1 cellular context compared by ENCODE assay signal in genomic region chr22:24424001-24424900, GRCh38.
TF ChIP-seq lines count a peak whose summit lies in the region.

No MANE protein-coding gene starts in this region.

TF ChIP-seq in SK-N-SH, 30 proteins besides CTCF, POLR2A, EP300 and RAD21 (continued from another document):
- TF ChIP-seq GATA2 (CRISPR knock-in tag; IDR thresholded peaks at IDR 0.05), result no peak
- TF ChIP-seq TCF12 (IDR thresholded peaks at IDR 0.05), result no peak
- TF ChIP-seq TEAD4 (IDR thresholded peaks at IDR 0.05; ENCODE audit: borderline replicate concordance, insufficient read depth), result no peak
- TF ChIP-seq SIN3A (IDR thresholded peaks at IDR 0.05; ENCODE audit: borderline replicate concordance, low read depth, low read length), result no peak
- TF ChIP-seq, protein P1, sequence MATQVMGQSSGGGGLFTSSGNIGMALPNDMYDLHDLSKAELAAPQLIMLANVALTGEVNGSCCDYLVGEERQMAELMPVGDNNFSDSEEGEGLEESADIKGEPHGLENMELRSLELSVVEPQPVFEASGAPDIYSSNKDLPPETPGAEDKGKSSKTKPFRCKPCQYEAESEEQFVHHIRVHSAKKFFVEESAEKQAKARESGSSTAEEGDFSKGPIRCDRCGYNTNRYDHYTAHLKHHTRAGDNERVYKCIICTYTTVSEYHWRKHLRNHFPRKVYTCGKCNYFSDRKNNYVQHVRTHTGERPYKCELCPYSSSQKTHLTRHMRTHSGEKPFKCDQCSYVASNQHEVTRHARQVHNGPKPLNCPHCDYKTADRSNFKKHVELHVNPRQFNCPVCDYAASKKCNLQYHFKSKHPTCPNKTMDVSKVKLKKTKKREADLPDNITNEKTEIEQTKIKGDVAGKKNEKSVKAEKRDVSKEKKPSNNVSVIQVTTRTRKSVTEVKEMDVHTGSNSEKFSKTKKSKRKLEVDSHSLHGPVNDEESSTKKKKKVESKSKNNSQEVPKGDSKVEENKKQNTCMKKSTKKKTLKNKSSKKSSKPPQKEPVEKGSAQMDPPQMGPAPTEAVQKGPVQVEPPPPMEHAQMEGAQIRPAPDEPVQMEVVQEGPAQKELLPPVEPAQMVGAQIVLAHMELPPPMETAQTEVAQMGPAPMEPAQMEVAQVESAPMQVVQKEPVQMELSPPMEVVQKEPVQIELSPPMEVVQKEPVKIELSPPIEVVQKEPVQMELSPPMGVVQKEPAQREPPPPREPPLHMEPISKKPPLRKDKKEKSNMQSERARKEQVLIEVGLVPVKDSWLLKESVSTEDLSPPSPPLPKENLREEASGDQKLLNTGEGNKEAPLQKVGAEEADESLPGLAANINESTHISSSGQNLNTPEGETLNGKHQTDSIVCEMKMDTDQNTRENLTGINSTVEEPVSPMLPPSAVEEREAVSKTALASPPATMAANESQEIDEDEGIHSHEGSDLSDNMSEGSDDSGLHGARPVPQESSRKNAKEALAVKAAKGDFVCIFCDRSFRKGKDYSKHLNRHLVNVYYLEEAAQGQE (IDR thresholded peaks at IDR 0.05; ENCODE audit: low read depth, low read length), result no peak
- no peak for TF ChIP-seq RXRA (IDR thresholded peaks at IDR 0.05; ENCODE audit: borderline replicate concordance, low read depth)
